ENCODE assay signal across 17 cellular contexts in genomic region chr3:160806686-160807085, GRCh38. TPM values are rescaled to one million over a fixed set of nuclear protein-coding genes. Genes with fewer than 3 reads are reported as not detected.
A peak's percentile ranks its signal among the peaks of the same experiment; 100 is the strongest.
DNase-seq lines count a peak whose midpoint lies in the region; ATAC-seq and TF ChIP-seq lines count a peak whose summit lies in the region.
"Had no signal": no experiment of that assay in that cellular context is flagged by ENCODE, and none has a peak within 500 bp of the region (broad histone marks: within the 10 kb centered on the region; RNA-seq: fewer than 3 reads in every experiment).

No MANE protein-coding gene starts in this region.

- peak overlapping the region in 7 of 12 donors; percentile 56 to 85 (median 79) for H3K27ac ChIP-seq in heart left ventricle
- no peak overlapping the region for H3K27ac ChIP-seq in HEK293 (ENCODE audit: extremely low read depth, low read depth, low read length)
- peak overlapping the region; percentile 91 to 94 (median 92) for H3K27ac ChIP-seq in gastrocnemius medialis
- H3K27ac ChIP-seq: BLaER1, GM23248 had no signal

- ATAC-seq in heart left ventricle (no peak), Right ventricle myocardium inferior (no peak), gastrocnemius medialis (no peak), GM18907 (IDR thresholded peaks at IDR 0.05; ENCODE audit: unreplicated experiment) (no peak), GM19324 (IDR thresholded peaks at IDR 0.05; ENCODE audit: low FRiP score, unreplicated experiment) (no peak)
- ATAC-seq: HCT116 had no signal

- H3K4me3 Mint-ChIP-seq in dendritic cell treated with granulocyte-macrophage colony-stimulating factor and Interleukin-4, amounts not matched to agents 40 ng/mL and 50 ng/mL, for 4 days, result no peak overlapping the region
- H3K4me3 Mint-ChIP-seq in activated CD4-positive, alpha-beta memory T cell treated with anti-CD3 and anti-CD28 coated beads for 36 hours, result no peak overlapping the region
- H3K4me3 Mint-ChIP-seq: CD8-positive, alpha-beta memory T cell had no signal

- no peak overlapping the region for H3K4me3 ChIP-seq in heart left ventricle
- no peak overlapping the region for H3K4me3 ChIP-seq in HEK293 (ENCODE audit: low read depth, low read length)
- no peak overlapping the region for H3K4me3 ChIP-seq in gastrocnemius medialis
- H3K4me3 ChIP-seq: BLaER1, GM23248 had no signal

- 84 to 87% (median 85%) methylated on average over 3 of the region's 3 CpGs for WGBS in heart left ventricle, 4 donors

- in situ Hi-C loops in gastrocnemius medialis (cut with MboI; ENCODE audit: low sequenced_read_pairs in 4 of 4), result loop anchor here in 2 of 4 donors (5.0 to 10.0 kb wide), 2 partner anchors 52 to 81 kb away; partner anchors contain the start of gene PPM1L (in 1 of the 2)

- no peaks in the 10 kb centered on the region for H3K9me3 Mint-ChIP-seq in dendritic cell treated with granulocyte-macrophage colony-stimulating factor and Interleukin-4, amounts not matched to agents 40 ng/mL and 50 ng/mL, for 4 days
- H3K9me3 Mint-ChIP-seq in activated CD4-positive, alpha-beta memory T cell treated with anti-CD3 and anti-CD28 coated beads for 36 hours, result no peaks in the 10 kb centered on the region
- H3K9me3 Mint-ChIP-seq: CD8-positive, alpha-beta memory T cell had no signal

- no peaks in the 10 kb centered on the region for H3K9me3 ChIP-seq in heart left ventricle
- no peaks in the 10 kb centered on the region for H3K9me3 ChIP-seq in HEK293 (ENCODE audit: control insufficient read depth, insufficient read depth, low read depth, low read length)
- no peaks in the 10 kb centered on the region for H3K9me3 ChIP-seq in gastrocnemius medialis
- H3K9me3 ChIP-seq: BLaER1, Caco-2 had no signal

- H3K27me3 Mint-ChIP-seq in dendritic cell treated with granulocyte-macrophage colony-stimulating factor and Interleukin-4, amounts not matched to agents 40 ng/mL and 50 ng/mL, for 4 days, result peaks cover 2% of the 10 kb centered on the region
- H3K27me3 Mint-ChIP-seq in activated CD4-positive, alpha-beta memory T cell treated with anti-CD3 and anti-CD28 coated beads for 36 hours, result peaks cover 6% of the 10 kb centered on the region

- POLR2A ChIA-PET in HEK293 (lab: Yijun Ruan, JAX), result no interaction called here
- POLR2A ChIA-PET in activated CD4-positive, alpha-beta memory T cell treated with anti-CD3 and anti-CD28 coated beads for 36 hours (lab: Charles Lee), result no interaction called here

- no peak for DNase-seq in heart left ventricle
- DNase-seq in Right ventricle myocardium inferior (ENCODE audit: missing footprints), result no peak
- no peak for DNase-seq in gastrocnemius medialis
- DNase-seq in activated CD4-positive, alpha-beta memory T cell treated with anti-CD3 and anti-CD28 coated beads for 36 hours, result no peak
- DNase-seq: 8988T; AML-193; Caco-2; CD8-positive, alpha-beta memory T cell; DND-41; GDM1; GM23248 had no signal

- no peaks in the 10 kb centered on the region for H3K36me3 ChIP-seq in heart left ventricle
- no peaks in the 10 kb centered on the region for H3K36me3 ChIP-seq in HEK293 (ENCODE audit: control insufficient read depth in 2 of 2, insufficient read depth in 1 of 2, low read length in 2 of 2)
- no peaks in the 10 kb centered on the region for H3K36me3 ChIP-seq in gastrocnemius medialis
- H3K36me3 ChIP-seq: BLaER1 had no signal

- H3K27me3 ChIP-seq in heart left ventricle, result no peaks in the 10 kb centered on the region
- H3K27me3 ChIP-seq in gastrocnemius medialis, result no peaks in the 10 kb centered on the region
- H3K27me3 ChIP-seq: BLaER1 had no signal

- H3K27ac Mint-ChIP-seq in dendritic cell treated with granulocyte-macrophage colony-stimulating factor and Interleukin-4, amounts not matched to agents 40 ng/mL and 50 ng/mL, for 4 days, result peak overlapping the region; percentile 54
- H3K27ac Mint-ChIP-seq in activated CD4-positive, alpha-beta memory T cell treated with anti-CD3 and anti-CD28 coated beads for 36 hours, result no peak overlapping the region
- H3K27ac Mint-ChIP-seq: CD8-positive, alpha-beta memory T cell had no signal

- peaks cover 59% of the 10 kb centered on the region for H3K4me1 Mint-ChIP-seq in dendritic cell treated with granulocyte-macrophage colony-stimulating factor and Interleukin-4, amounts not matched to agents 40 ng/mL and 50 ng/mL, for 4 days (ENCODE audit: low read depth)
- H3K4me1 Mint-ChIP-seq in activated CD4-positive, alpha-beta memory T cell treated with anti-CD3 and anti-CD28 coated beads for 36 hours (ENCODE audit: low read depth), result peaks cover 7% of the 10 kb centered on the region

- CTCF ChIA-PET in HEK293 (lab: Yijun Ruan, JAX), result interaction anchor here (0.6 to 0.7 kb wide), 2 partner anchors 87 to 354 kb away, joined by 3 read pairs; no protein-coding TSS in a partner anchor
- CTCF ChIA-PET in activated CD4-positive, alpha-beta memory T cell treated with anti-CD3 and anti-CD28 coated beads for 36 hours (lab: Charles Lee), result interaction anchor here (1.2 kb wide), 1 partner anchor 16 kb away, joined by 4 read pairs; no protein-coding TSS in a partner anchor

- intact Hi-C loops in heart left ventricle (cut with DNase I) (loop anchor here in 3 of 10 donors (5.0 kb wide), 1 partner anchor 49 kb away; the partner anchor contains the start of gene PPM1L (in 3 of the 3)), Right ventricle myocardium inferior (cut with DNase I) (no loop called here), gastrocnemius medialis (cut with DNase I; ENCODE audit: low total_unique reads) (loop anchor here (10.0 kb wide), 1 partner anchor 952 kb away; no protein-coding TSS in a partner anchor)
- intact Hi-C loops in dendritic cell treated with granulocyte-macrophage colony-stimulating factor and Interleukin-4, amounts not matched to agents 40 ng/mL and 50 ng/mL, for 4 days (cut with micrococcal nuclease), result no loop called here
- intact Hi-C loops in activated CD4-positive, alpha-beta memory T cell treated with anti-CD3 and anti-CD28 coated beads for 36 hours (cut with micrococcal nuclease), result no loop called here

- TF ChIP-seq CTCF in heart left ventricle (IDR thresholded peaks at IDR 0.05), result no peak
- TF ChIP-seq CTCF in HEK293 (tag by site-specific recombination; IDR thresholded peaks at IDR 0.05), result no peak
- TF ChIP-seq CTCF in gastrocnemius medialis (IDR thresholded peaks at IDR 0.05 in 4 of 5, conservative IDR thresholded peaks at IDR 0.05 in 1 of 5), result no peak

- TF ChIP-seq POLR2A in heart left ventricle (IDR thresholded peaks at IDR 0.05) (no peak), gastrocnemius medialis (IDR thresholded peaks at IDR 0.05) (no peak)

- H3K4me1 ChIP-seq in heart left ventricle, result peaks cover 7 to 72% (median 45%) of the 10 kb centered on the region in 12 donors
- H3K4me1 ChIP-seq in HEK293 (ENCODE audit: control insufficient read depth, insufficient read depth, low read length), result peaks cover 6% of the 10 kb centered on the region
- H3K4me1 ChIP-seq in gastrocnemius medialis, result peaks cover 88 to 95% of the 10 kb centered on the region in 2 donors
- H3K4me1 ChIP-seq: Caco-2 had no signal

- peaks cover 11% of the 10 kb centered on the region for H3K36me3 Mint-ChIP-seq in dendritic cell treated with granulocyte-macrophage colony-stimulating factor and Interleukin-4, amounts not matched to agents 40 ng/mL and 50 ng/mL, for 4 days (ENCODE audit: low read depth)
- H3K36me3 Mint-ChIP-seq in activated CD4-positive, alpha-beta memory T cell treated with anti-CD3 and anti-CD28 coated beads for 36 hours, result no peaks in the 10 kb centered on the region
- H3K36me3 Mint-ChIP-seq: CD8-positive, alpha-beta memory T cell had no signal

TF ChIP-seq in HEK293, 187 proteins besides CTCF, POLR2A, EP300 and RAD21:
- TF ChIP-seq ZNF366 (tag by site-specific recombination; conservative IDR thresholded peaks at IDR 0.05) (peak; percentile 92), PRDM10 (tag by site-specific recombination; IDR thresholded peaks at IDR 0.05) (no peak), PRDM1 (tag by site-specific recombination; IDR thresholded peaks at IDR 0.05) (peak; percentile 94), KLF8 (tag by site-specific recombination; IDR thresholded peaks at IDR 0.05) (no peak), SP7 (tag by site-specific recombination; IDR thresholded peaks at IDR 0.05) (no peak)

RNA-seq across cellular contexts. Expression of gene PPM1L, which starts 50.7 kb away (rescaled TPM):
- 10 to 100 TPM; 31.4 to 89.6 (median 45.9) TPM for total RNA-seq in heart left ventricle
- 10 to 100 TPM in 1 of 2 donors, 1 to 10 TPM in 1; 6.2 to 14.9 TPM for polyA plus RNA-seq in heart left ventricle
- 63.9 TPM for total RNA-seq in Right ventricle myocardium inferior
- 100 to 1,000 TPM in 3 of 4 donors, 10 to 100 TPM in 1; 85.0 to 243 (median 122) TPM for total RNA-seq in gastrocnemius medialis
- total RNA-seq in activated CD4-positive, alpha-beta memory T cell treated with anti-CD3 and anti-CD28 coated beads for 36 hours, result 1 to 10 TPM; 2.2 to 2.7 TPM

Comparison
In these comparisons a context has a peak if more than half of its experiments do, and no peak if none do; other contexts are left out.
1. RNA of gene PPM1L, which starts 50.7 kb away (total RNA-seq): 85.0 to 243 TPM in gastrocnemius medialis, 63.9 TPM in Right ventricle myocardium inferior (single experiment) and 31.4 to 89.6 TPM in heart left ventricle; 2.2 to 2.7 TPM in activated CD4-positive, alpha-beta memory T cell treated with anti-CD3 and anti-CD28 coated beads for 36 hours; every median in the first group is over 4 times any median in the second.